ENCODE assay signal across 8 cellular contexts in genomic region chr2:20052229-20052871, GRCh38. TPM values are rescaled to one million over a fixed set of nuclear protein-coding genes. Genes with fewer than 3 reads are reported as not detected.
DNase-seq lines count a peak whose midpoint lies in the region; ATAC-seq, FAIRE-seq and TF ChIP-seq lines count a peak whose summit lies in the region.

No MANE protein-coding gene starts in this region.

- ATAC-seq in GM18511 (IDR thresholded peaks at IDR 0.05; ENCODE audit: unreplicated experiment): no peak
- no peak for ATAC-seq in GM18867 (IDR thresholded peaks at IDR 0.05; ENCODE audit: unreplicated experiment)
- no peak for ATAC-seq in HG03342 (IDR thresholded peaks at IDR 0.05; ENCODE audit: unreplicated experiment)

- DNase-seq in GM23248: peak; percentile 70
- peak; percentile 52 for DNase-seq in OCI-M1 (lab: John Stamatoyannopoulos, UW)
- peak in 1 of 2 donors; percentile 42 for DNase-seq in foreskin fibroblast
- no peak for DNase-seq in spleen
- no peak for DNase-seq in HTR-8/SVneo (ENCODE audit: insufficient read length, low spot score)

- H3K36me3 ChIP-seq in GM23248 (ENCODE audit: low read depth) (no peaks in the 10 kb centered on the region), spleen (no peaks in the 10 kb centered on the region)

- H3K4me2 ChIP-seq in GM23248 (ENCODE audit: unreplicated experiment): peak overlapping the region; percentile 97

- H4K20me1 ChIP-seq in GM23248 (ENCODE audit: insufficient read depth): peaks cover 13% of the 10 kb centered on the region; the same call in 1 of the 2 replicates

- TF ChIP-seq POLR2A in spleen (IDR thresholded peaks at IDR 0.05): no peak

- H3K27ac ChIP-seq in GM23248: peak overlapping the region; percentile 100
- peak overlapping the region; percentile 93 to 99 (median 97) for H3K27ac ChIP-seq in spleen

- H3K9me2 ChIP-seq in GM23248 (ENCODE audit: insufficient read depth): no peaks in the 10 kb centered on the region

- no peaks in the 10 kb centered on the region for H3K9me3 ChIP-seq in GM23248 (ENCODE audit: low read depth)
- H3K9me3 ChIP-seq in spleen: no peaks in the 10 kb centered on the region

- H3K27me3 ChIP-seq in GM23248 (replicated peaks; ENCODE audit: insufficient read depth) (no peaks in the 10 kb centered on the region), spleen (replicated peaks in 1 of 7) (peaks cover 0 to 19% (median 0%) of the 10 kb centered on the region in 7 donors)

- H3K4me1 ChIP-seq in GM23248 (ENCODE audit: insufficient read depth): peaks cover 27% of the 10 kb centered on the region; the same call in 1 of the 2 replicates
- peaks cover 22 to 46% (median 40%) of the 10 kb centered on the region in 6 donors for H3K4me1 ChIP-seq in spleen

- H2AFZ ChIP-seq in GM23248: peak overlapping the region; percentile 75

- H3K79me2 ChIP-seq in GM23248 (ENCODE audit: insufficient read depth): peaks cover 41% of the 10 kb centered on the region

- intact Hi-C loops in spleen (cut with DNase I; ENCODE audit: low total_unique reads): no loop called here

- in situ Hi-C loops in GM23248 (cut with MboI): no loop called here

- 1 to 2% methylated on average over 10 of the region's 10 CpGs for WGBS in GM23248 (ENCODE audit: low coverage in 1 of 2, low lambda C conversion rate in 2 of 2, missing lambda C conversion rate in 2 of 2), 2 experiments
- WGBS in spleen, 5 donors: 4 to 8% (median 6%) methylated on average over 10 of the region's 10 CpGs

- no peak for FAIRE-seq in HTR-8/SVneo (lab: Jason Lieb, UNC)

- peak overlapping the region; percentile 100 for H3K9ac ChIP-seq in GM23248

- peaks cover 48% of the 10 kb centered on the region for H3F3A ChIP-seq in GM23248 (ENCODE audit: insufficient read depth)

- H3K4me3 ChIP-seq in GM23248 (peak overlapping the region; percentile 97), foreskin fibroblast (ENCODE audit: low read depth in 1 of 2, low read length in 2 of 2) (peak overlapping the region; percentile 77 to 99), spleen (peak overlapping the region; percentile 35 to 82 (median 66))

- TF ChIP-seq CTCF in foreskin fibroblast (IDR thresholded peaks at IDR 0.05; ENCODE audit: low read depth, low read length) (no peak), spleen (IDR thresholded peaks at IDR 0.05 in 8 of 11, conservative IDR thresholded peaks at IDR 0.05 in 3 of 11) (no peak)

RNA-seq across cellular contexts. Expression of gene LAPTM4A, which starts 0.9 kb away (rescaled TPM):
- total RNA-seq in GM23248 (2014; rRNA removed; shearing (Covaris generic)): 363 and 372 TPM in 2 replicates
- polyA plus RNA-seq in GM23248 (2016; fragmentation: Nextera tagmentation; extraction: Ambion mirVana): 752 and 760 TPM in 2 replicates
- 100 to 1,000 TPM in 5 of 7 donors, 10 to 100 TPM in 2; 95.1 to 158 (median 122) TPM for total RNA-seq in spleen
- 100 to 1,000 TPM in 1 of 3 donors, 10 to 100 TPM in 2; 54.9 to 105 (median 95.0) TPM for polyA plus RNA-seq in spleen

RNA-seq across cellular contexts. Expression of gene MATN3, which starts 39.9 kb away (rescaled TPM):
- total RNA-seq in GM23248 (2014; rRNA removed; shearing (Covaris generic)): 0.25 and 0.54 TPM in 2 replicates
- polyA plus RNA-seq in GM23248 (2016; fragmentation: Nextera tagmentation; extraction: Ambion mirVana) (1.7 and 2.0 TPM in 2 replicates), spleen (under 1 TPM; 0.07 to 0.24 (median 0.16) TPM)
- total RNA-seq in spleen: under 1 TPM in 4 of 7 donors, not detected in 3; 0.17 to 0.76 (median 0.48) TPM

Comparison
In these comparisons a context has a peak if more than half of its experiments do, and no peak if none do; other contexts are left out.
1. DNase-seq: peak in GM23248 (single experiment) and OCI-M1 (single experiment); none in spleen (single experiment) and HTR-8/SVneo (single experiment).
2. Peak in every context shown above with its lines, with median percentiles within 50 percentile points of each other: H3K4me3 ChIP-seq.